Comparison of ENCODE assay signal across 28 cellular contexts in genomic region chr10:7133958-7134357, GRCh38.
DNase-seq lines count a peak whose midpoint lies in the region; ATAC-seq, FAIRE-seq and TF ChIP-seq lines count a peak whose summit lies in the region.
"Had no signal": no experiment of that assay in that cellular context is flagged by ENCODE, and none has a peak within 500 bp of the region (broad histone marks: within the 10 kb centered on the region; RNA-seq: fewer than 3 reads in every experiment).

No MANE protein-coding gene starts in this region.

- ATAC-seq in HepG2 (peak; percentile 59), right lobe of liver (no peak), HG02970 (IDR thresholded peaks at IDR 0.05; ENCODE audit: low FRiP score, unreplicated experiment) (no peak), HG02981 (IDR thresholded peaks at IDR 0.05; ENCODE audit: unreplicated experiment) (no peak), HG03139 (IDR thresholded peaks at IDR 0.05; ENCODE audit: unreplicated experiment) (no peak)
- ATAC-seq in stimulated activated effector memory CD8-positive, alpha-beta T cell treated with anti-CD3 and anti-CD28 coated beads, Interleukin-12 subunit alpha, Interleukin-12 subunit beta, amount 100 ng/mL, for 72 hours = no peak
- ATAC-seq: GM12878 had no signal

- no peaks in the 10 kb centered on the region for H3K79me2 ChIP-seq in HepG2 (ENCODE audit: insufficient read depth, low read length)

- no peak overlapping the region for H3K9ac ChIP-seq in HepG2 (ENCODE audit: insufficient read depth, low read depth, low read length)
- H3K9ac ChIP-seq: BLaER1 had no signal

- peaks cover 2% of the 10 kb centered on the region for H3K9me3 Mint-ChIP-seq in stimulated activated effector memory CD8-positive, alpha-beta T cell treated with anti-CD3 and anti-CD28 coated beads, Interleukin-12 subunit alpha, Interleukin-12 subunit beta, amount 100 ng/mL, for 72 hours
- H3K9me3 Mint-ChIP-seq: CD8-positive, alpha-beta memory T cell had no signal

- in situ Hi-C loops in HepG2 (cut with HindIII; ENCODE audit: extremely low pct_ligation_motif_present, low pct_unique_long_range_greater_than_20kb) = no loop called here

- FAIRE-seq in HepG2 (lab: Jason Lieb, UNC) = no peak
- FAIRE-seq: A204.1, GM12878, GM12892, GM18507 had no signal

- H3K4me3 ChIP-seq in HepG2 (replicated peaks in 1 of 3; ENCODE audit: insufficient read depth in 1 of 3, low read depth in 2 of 3, low read length in 3 of 3) = no peak overlapping the region
- no peak overlapping the region for H3K4me3 ChIP-seq in right lobe of liver
- H3K4me3 ChIP-seq in neutrophil (ENCODE audit: low read depth in 1 of 2, low read length in 1 of 2) = peak overlapping the region; percentile 12 to 35
- H3K4me3 ChIP-seq: BLaER1, GM12878 had no signal

- TF ChIP-seq POLR2A in HepG2 (IDR thresholded peaks at IDR 0.05; ENCODE audit: insufficient read depth in 1 of 2, low read depth in 2 of 2, low read length in 2 of 2) (no peak), right lobe of liver (IDR thresholded peaks at IDR 0.05) (no peak)

- DNase-seq in HepG2 (ENCODE audit: low spot score) (no peak), right lobe of liver (no peak)
- DNase-seq in stimulated activated effector memory CD8-positive, alpha-beta T cell treated with anti-CD3 and anti-CD28 coated beads, Interleukin-12 subunit alpha, Interleukin-12 subunit beta, amount 100 ng/mL, for 72 hours (ENCODE audit: low spot score in 2 of 2) = no peak
- DNase-seq: 8988T; ACHN; BE2C; C1 segment of cervical spinal cord; CD4-positive, alpha-beta memory T cell; CD4-positive, CD25-positive, alpha-beta regulatory T cell; CD8-positive, alpha-beta memory T cell; COR-L47; DMS 273 treated with DMSO at 0.1 percent for 48 hours; DMS153; DMS53; DMS79; DND-41; EL; GDM1 had no signal

- no peak overlapping the region for H2AFZ ChIP-seq in HepG2 (ENCODE audit: low read length)

- H3K4me2 ChIP-seq in HepG2 (ENCODE audit: low read depth, low read length) = no peak overlapping the region
- H3K4me2 ChIP-seq: BLaER1 had no signal

- H3K4me1 Mint-ChIP-seq in stimulated activated effector memory CD8-positive, alpha-beta T cell treated with anti-CD3 and anti-CD28 coated beads, Interleukin-12 subunit alpha, Interleukin-12 subunit beta, amount 100 ng/mL, for 72 hours = peaks cover 19% of the 10 kb centered on the region

- no peaks in the 10 kb centered on the region for H3K36me3 Mint-ChIP-seq in stimulated activated effector memory CD8-positive, alpha-beta T cell treated with anti-CD3 and anti-CD28 coated beads, Interleukin-12 subunit alpha, Interleukin-12 subunit beta, amount 100 ng/mL, for 72 hours
- H3K36me3 Mint-ChIP-seq: CD14-positive monocyte; CD4-positive, alpha-beta memory T cell had no signal

- TF ChIP-seq CTCF in HepG2 (CRISPR knock-in tag; IDR thresholded peaks at IDR 0.05) (no peak), right lobe of liver (IDR thresholded peaks at IDR 0.05) (no peak), neutrophil (IDR thresholded peaks at IDR 0.05) (no peak)

- H4K20me1 ChIP-seq in HepG2 (ENCODE audit: insufficient read depth, low read length) = no peaks in the 10 kb centered on the region
- H4K20me1 ChIP-seq: BLaER1 had no signal

- H3K4me1 ChIP-seq in HepG2 (ENCODE audit: insufficient read depth, low read length) (peaks cover 9% of the 10 kb centered on the region; the same call in 1 of the 2 replicates), right lobe of liver (peaks cover 0 to 4% (median 0%) of the 10 kb centered on the region in 4 donors), neutrophil (ENCODE audit: control insufficient read depth in 1 of 2, insufficient read depth in 1 of 2, low read depth in 1 of 2, low read length in 1 of 2) (peaks cover 16 to 30% of the 10 kb centered on the region in 2 experiments)
- H3K4me1 ChIP-seq: BE2C, BLaER1 had no signal

- H3K36me3 ChIP-seq in HepG2 (replicated peaks in 1 of 2; ENCODE audit: control insufficient read depth in 1 of 2, insufficient read depth in 2 of 2, low read length in 2 of 2) (no peaks in the 10 kb centered on the region), right lobe of liver (no peaks in the 10 kb centered on the region), neutrophil (no peaks in the 10 kb centered on the region)
- H3K36me3 ChIP-seq: BE2C, BLaER1 had no signal

- CTCF ChIA-PET in HepG2 (lab: Yijun Ruan, JAX; ENCODE audit: low intra/inter-chr PET ratio, low total read pairs) = no interaction called here

- BruUV-seq in HepG2 (replicated peaks; lab: Mats Ljungman, UMichigan) = no TSS peak

- no peak overlapping the region for H3K4me3 Mint-ChIP-seq in stimulated activated effector memory CD8-positive, alpha-beta T cell treated with anti-CD3 and anti-CD28 coated beads, Interleukin-12 subunit alpha, Interleukin-12 subunit beta, amount 100 ng/mL, for 72 hours
- H3K4me3 Mint-ChIP-seq: CD14-positive monocyte; CD4-positive, alpha-beta memory T cell; CD4-positive, CD25-positive, alpha-beta regulatory T cell; CD8-positive, alpha-beta memory T cell had no signal

- peak overlapping the region; percentile 10 for H3K27ac Mint-ChIP-seq in stimulated activated effector memory CD8-positive, alpha-beta T cell treated with anti-CD3 and anti-CD28 coated beads, Interleukin-12 subunit alpha, Interleukin-12 subunit beta, amount 100 ng/mL, for 72 hours
- H3K27ac Mint-ChIP-seq: CD14-positive monocyte; CD4-positive, alpha-beta memory T cell; CD4-positive, CD25-positive, alpha-beta regulatory T cell; CD8-positive, alpha-beta memory T cell had no signal

- H3K9me3 ChIP-seq in HepG2 (ENCODE audit: low read length) (no peaks in the 10 kb centered on the region), right lobe of liver (no peaks in the 10 kb centered on the region), neutrophil (no peaks in the 10 kb centered on the region)
- H3K9me3 ChIP-seq: BE2C had no signal

- TF ChIP-seq RAD21 in HepG2 (CRISPR knock-in tag; IDR thresholded peaks at IDR 0.05) = no peak

- intact Hi-C loops in HepG2 (cut with micrococcal nuclease; ENCODE audit: unreplicated experiment) (no loop called here), right lobe of liver (cut with DNase I) (no loop called here)

- POLR2A ChIA-PET in HepG2 (lab: Yijun Ruan, JAX) = no interaction called here

- TF ChIP-seq EP300 in HepG2 (IDR thresholded peaks at IDR 0.05; ENCODE audit: low read depth in 2 of 2, low read length in 2 of 2) (no peak), HepG2 (CRISPR knock-in tag; IDR thresholded peaks at IDR 0.05; ENCODE audit: borderline replicate concordance) (no peak)

- H3K27ac ChIP-seq in HepG2 (ENCODE audit: extremely low read length, insufficient read depth, low read length) (no peak overlapping the region), right lobe of liver (no peak overlapping the region), neutrophil (peak overlapping the region; percentile 85)
- H3K27ac ChIP-seq: BLaER1 had no signal

- H3K27me3 ChIP-seq in HepG2 (ENCODE audit: control insufficient read depth in 1 of 2, insufficient read depth in 2 of 2, low read length in 2 of 2) (no peaks in the 10 kb centered on the region), right lobe of liver (no peaks in the 10 kb centered on the region), neutrophil (no peaks in the 10 kb centered on the region)
- H3K27me3 ChIP-seq: BE2C, BLaER1 had no signal

- 5% methylated on average over 4 of the region's 6 CpGs for WGBS in HepG2 (ENCODE audit: low lambda C conversion rate)
- WGBS in right lobe of liver (ENCODE audit: insufficient coverage, low coverage, low lambda C conversion rate, missing lambda C conversion rate) = 31% methylated on average over 6 of the region's 6 CpGs

TF ChIP-seq in HepG2, 621 proteins besides CTCF, POLR2A, EP300 and RAD21:
- TF ChIP-seq USF2 (IDR thresholded peaks at IDR 0.05; ENCODE audit: low read depth, low read length) = no peak
- TF ChIP-seq USF2 (CRISPR knock-in tag; IDR thresholded peaks at IDR 0.05; ENCODE audit: borderline replicate concordance) = peak; percentile 43; the same call in 1 of the 2 replicates
- TF ChIP-seq ZBTB1 (CRISPR knock-in tag; IDR thresholded peaks at IDR 0.05; ENCODE audit: borderline replicate concordance) = no peak
- 0 out of 2 replicates have a peak, but pooled peaks have one; percentile 17 for TF ChIP-seq BHLHE40 (IDR thresholded peaks at IDR 0.05; ENCODE audit: low read length)
- peak; percentile 94; the same call in 1 of the 2 replicates for TF ChIP-seq ZNF564 (CRISPR knock-in tag; IDR thresholded peaks at IDR 0.05)

Comparison
In these comparisons a context has a peak if more than half of its experiments do, and no peak if none do; other contexts are left out.
1. H3K4me3 ChIP-seq: peak in neutrophil (2 of 2); none in HepG2 (0 of 3) and right lobe of liver (0 of 3).